29 cellular contexts compared by ENCODE assay signal in the genomic region with DNA sequence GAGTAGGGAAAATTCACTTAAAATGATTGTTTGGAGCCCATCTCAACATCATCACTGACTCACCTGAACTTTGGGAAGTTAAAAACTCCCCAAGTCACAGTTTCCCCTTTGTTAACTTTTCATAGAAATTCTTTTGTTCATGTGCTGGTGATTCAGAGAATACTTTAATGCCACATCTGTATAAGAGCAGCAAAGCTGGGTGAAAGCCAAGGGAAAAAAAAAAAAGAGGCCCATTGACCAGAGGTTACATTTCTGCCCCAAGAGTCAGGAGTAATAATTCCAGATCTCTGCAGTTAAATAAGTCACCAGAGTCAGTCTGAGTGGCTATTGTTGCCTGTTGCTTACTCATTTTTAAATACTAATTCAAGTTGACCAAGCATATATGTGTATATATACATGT.
DNase-seq lines count a peak whose midpoint lies in the region; ATAC-seq and TF ChIP-seq lines count a peak whose summit lies in the region.
"Had no signal": no experiment of that assay in that cellular context is flagged by ENCODE, and none has a peak within 500 bp of the region (broad histone marks: within the 10 kb centered on the region; RNA-seq: fewer than 3 reads in every experiment).

No MANE protein-coding gene starts in this region.

- H3K27me3 ChIP-seq in MG63, result no peaks in the 10 kb centered on the region
- H3K27me3 ChIP-seq in mammary epithelial cell (ENCODE audit: insufficient read depth, low read length), result no peaks in the 10 kb centered on the region
- H3K27me3 ChIP-seq in BE2C, result no peaks in the 10 kb centered on the region
- H3K27me3 ChIP-seq: heart right ventricle, neutrophil, SJSA1, upper lobe of left lung had no signal

- CTCF ChIA-PET in mammary epithelial cell (lab: Charles Lee; ENCODE audit: low non-redundant PET), result no interaction called here

- H3K9me3 ChIP-seq in MG63 (peaks cover 5% of the 10 kb centered on the region), mammary epithelial cell (replicated peaks; ENCODE audit: insufficient read depth, low read length) (no peaks in the 10 kb centered on the region), BE2C (peaks cover 3% of the 10 kb centered on the region; the same call in 1 of the 2 replicates)
- H3K9me3 ChIP-seq: A549, neutrophil, SJSA1, upper lobe of left lung had no signal

- intact Hi-C loops in mammary epithelial cell (cut with micrococcal nuclease), result no loop called here

- H3K27ac ChIP-seq in mammary epithelial cell (ENCODE audit: insufficient read depth, low read depth, low read length), result no peak overlapping the region
- H3K27ac ChIP-seq: A549, coronary artery, heart right ventricle, HL-60, neutrophil, SJSA1, skin epidermis, upper lobe of left lung had no signal

- H3K4me3 ChIP-seq in MG63 (no peak overlapping the region), mammary epithelial cell (replicated peaks in 1 of 3; ENCODE audit: insufficient read depth in 1 of 3, low read depth in 2 of 3, low read length in 3 of 3) (no peak overlapping the region), BE2C (ENCODE audit: low read depth, low read length) (no peak overlapping the region)
- H3K4me3 ChIP-seq: A549, coronary artery, heart right ventricle, SJSA1, skin epidermis, upper lobe of left lung had no signal

- no peak overlapping the region for H3K9ac ChIP-seq in mammary epithelial cell (ENCODE audit: insufficient read depth, low read length)

- H3K4me1 ChIP-seq in mammary epithelial cell (ENCODE audit: insufficient read depth, low read length) (no peaks in the 10 kb centered on the region), BE2C (peaks cover 22% of the 10 kb centered on the region)
- H3K4me1 ChIP-seq: A549, heart right ventricle, SJSA1, upper lobe of left lung had no signal

- in situ Hi-C loops in ACHN (cut with HindIII; ENCODE audit: low pct_ligation_motif_present, low pct_unique_long_range_greater_than_20kb, low sequenced_read_pairs) (no loop called here), mammary epithelial cell (cut with MboI; ENCODE audit: low sequenced_read_pairs in 2 of 2) (no loop called here)

- H3K36me3 ChIP-seq in MG63 (no peaks in the 10 kb centered on the region), mammary epithelial cell (ENCODE audit: insufficient read depth, low read length) (no peaks in the 10 kb centered on the region), BE2C (no peaks in the 10 kb centered on the region)
- H3K36me3 ChIP-seq: heart right ventricle, neutrophil, SJSA1, upper lobe of left lung had no signal

- no peak for ATAC-seq in HG02759 (IDR thresholded peaks at IDR 0.05; ENCODE audit: unreplicated experiment)
- ATAC-seq: A549; activated CD4-positive, CD25-positive, alpha-beta regulatory T cell treated with anti-CD3 and anti-CD28 coated beads, Interleukin-2, amount 50 U/mL, for 24 hours; activated CD8-positive, alpha-beta T cell treated with anti-CD3 and anti-CD28 coated beads for 36 hours; heart right ventricle; left lobe of liver had no signal

- H4K20me1 ChIP-seq in mammary epithelial cell (ENCODE audit: insufficient read depth, low read length), result no peaks in the 10 kb centered on the region

- DNase-seq in ACHN (peak; percentile 68), MG63 (peak; percentile 5), mammary epithelial cell (peak; percentile 89), iris pigment epithelial cell (ENCODE audit: low read depth) (peak; percentile 24), NCI-H82 treated with DMSO at 0.1 percent for 48 hours (lab: John Stamatoyannopoulos, UW; ENCODE audit: unreplicated experiment) (no peak), BE2C (no peak), DMS153 treated with DMSO at 0.1 percent for 48 hours (lab: John Stamatoyannopoulos, UW; ENCODE audit: unreplicated experiment) (no peak)
- DNase-seq: activated CD8-positive, alpha-beta T cell treated with anti-CD3 and anti-CD28 coated beads for 36 hours; activated effector memory CD4-positive, alpha-beta T cell treated with Interleukin-2 at 50 U/mL for 16 hours; activated T-cell treated with anti-CD3 and anti-CD28 coated beads for 4 hours; DND-41; endodermal cell; heart right ventricle; mesendoderm; MM.1S; NCI-H1417 treated with DMSO at 0.1 percent for 48 hours; NCI-H510A treated with DMSO at 0.1 percent for 48 hours; stimulated activated CD4-positive, alpha-beta T cell treated with anti-CD3 and anti-CD28 coated beads, Interleukin-2, amount 100 ng/mL, for 24 hours; substantia nigra; upper lobe of left lung had no signal

- no TSS peak for BruUV-seq in mammary epithelial cell (replicated peaks; lab: Mats Ljungman, UMichigan)

- dilution Hi-C loops in mammary epithelial cell (cut with HindIII; ENCODE audit: low sequenced_read_pairs), result no loop called here

- H3K79me2 ChIP-seq in mammary epithelial cell (ENCODE audit: insufficient read depth, low read length), result no peaks in the 10 kb centered on the region

- H3K4me2 ChIP-seq in mammary epithelial cell (ENCODE audit: insufficient read depth, low read depth, low read length), result no peak overlapping the region
- H3K4me2 ChIP-seq: A549 had no signal

- no peak overlapping the region for H2AFZ ChIP-seq in mammary epithelial cell (ENCODE audit: low read depth, low read length)

- no peak for TF ChIP-seq CTCF in mammary epithelial cell (conservative IDR thresholded peaks at IDR 0.05 in 1 of 2, IDR thresholded peaks at IDR 0.05 in 1 of 2; ENCODE audit: extremely low read depth in 1 of 2, insufficient read depth in 1 of 2, low read depth in 1 of 2, low read length in 2 of 2)
- TF ChIP-seq CTCF in BE2C (IDR thresholded peaks at IDR 0.05; ENCODE audit: low read depth, low read length), result no peak

Comparison
In these comparisons a context has a peak if more than half of its experiments do, and no peak if none do; other contexts are left out.
1. DNase-seq: peak in ACHN (single experiment), MG63 (single experiment), mammary epithelial cell (single experiment) and iris pigment epithelial cell (single experiment); none in NCI-H82 treated with DMSO at 0.1 percent for 48 hours (single experiment), BE2C (single experiment) and DMS153 treated with DMSO at 0.1 percent for 48 hours (single experiment).